ENCODE assay signal across 1 cellular context in the genomic region with DNA sequence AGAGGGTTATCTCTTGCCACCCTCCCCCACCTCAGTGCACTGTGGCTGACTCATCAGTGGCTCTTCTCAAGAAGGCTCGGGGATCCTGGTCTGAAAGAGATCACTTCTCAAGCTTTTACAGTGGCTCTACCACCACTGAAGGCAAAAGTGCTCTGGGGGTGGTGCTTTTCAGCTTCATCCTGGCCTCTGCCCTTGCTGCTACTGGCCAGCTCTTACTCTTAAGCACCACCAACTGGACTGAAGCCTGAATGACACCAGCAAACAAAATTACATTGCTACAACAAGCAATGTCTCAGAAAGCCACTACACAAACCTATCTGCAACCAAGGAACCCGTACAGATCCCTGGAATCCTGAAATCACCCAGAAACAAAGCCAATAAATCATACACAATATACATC.
TF ChIP-seq lines count a peak whose summit lies in the region.

No MANE protein-coding gene starts in this region.

TF ChIP-seq in GM12878, 131 proteins besides CTCF, POLR2A, EP300 and RAD21 (continued from another document):
- TF ChIP-seq, protein P1, sequence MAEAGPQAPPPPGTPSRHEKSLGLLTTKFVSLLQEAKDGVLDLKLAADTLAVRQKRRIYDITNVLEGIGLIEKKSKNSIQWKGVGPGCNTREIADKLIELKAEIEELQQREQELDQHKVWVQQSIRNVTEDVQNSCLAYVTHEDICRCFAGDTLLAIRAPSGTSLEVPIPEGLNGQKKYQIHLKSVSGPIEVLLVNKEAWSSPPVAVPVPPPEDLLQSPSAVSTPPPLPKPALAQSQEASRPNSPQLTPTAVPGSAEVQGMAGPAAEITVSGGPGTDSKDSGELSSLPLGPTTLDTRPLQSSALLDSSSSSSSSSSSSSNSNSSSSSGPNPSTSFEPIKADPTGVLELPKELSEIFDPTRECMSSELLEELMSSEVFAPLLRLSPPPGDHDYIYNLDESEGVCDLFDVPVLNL (IDR thresholded peaks at IDR 0.05; ENCODE audit: low read depth, low read length), result no peak
- TF ChIP-seq SMARCA5 (IDR thresholded peaks at IDR 0.05) (no peak), KAT2A (conservative IDR thresholded peaks at IDR 0.05; ENCODE audit: control insufficient read depth, low read depth, low read length) (no peak), SPI1 (IDR thresholded peaks at IDR 0.05; ENCODE audit: borderline replicate concordance, insufficient read depth, low read depth, low read length) (no peak), ZNF622 (IDR thresholded peaks at IDR 0.05) (no peak), SMC3 (IDR thresholded peaks at IDR 0.05; ENCODE audit: borderline replicate concordance, low read length) (no peak), PAX8 (IDR thresholded peaks at IDR 0.05) (no peak)
